Comparison of ENCODE assay signal across 9 cellular contexts in genomic region chr20:62339647-62340062, GRCh38. TPM values are rescaled to one million over a fixed set of nuclear protein-coding genes. Genes with fewer than 3 reads are reported as not detected.
DNase-seq lines count a peak whose midpoint lies in the region; ATAC-seq lines count a peak whose summit lies in the region.
"Had no signal": no experiment of that assay in that cellular context is flagged by ENCODE, and none has a peak within 500 bp of the region (broad histone marks: within the 10 kb centered on the region; RNA-seq: fewer than 3 reads in every experiment).

No MANE protein-coding gene starts in this region.

- 66% methylated on average over 14 of the region's 14 CpGs for WGBS in thymus

- no peaks in the 10 kb centered on the region for H3K9me3 ChIP-seq in thymus (ENCODE audit: control insufficient read depth)
- H3K9me3 ChIP-seq: tibial nerve had no signal

- peak overlapping the region; percentile 23 for H3K4me3 Mint-ChIP-seq in activated naive CD8-positive, alpha-beta T cell treated with anti-CD3 and anti-CD28 coated beads, Interleukin-2, amount 50 U/mL, for 24 hours
- no peak overlapping the region for H3K4me3 Mint-ChIP-seq in activated naive CD8-positive, alpha-beta T cell treated with anti-CD3 and anti-CD28 coated beads for 36 hours
- peak overlapping the region in 1 of 2 donors; percentile 7 for H3K4me3 Mint-ChIP-seq in effector memory CD8-positive, alpha-beta T cell

- no peak overlapping the region for H3K4me3 ChIP-seq in thymus (ENCODE audit: low read length)
- H3K4me3 ChIP-seq: tibial nerve had no signal

- no peaks in the 10 kb centered on the region for H3K9me3 Mint-ChIP-seq in activated naive CD8-positive, alpha-beta T cell treated with anti-CD3 and anti-CD28 coated beads, Interleukin-2, amount 50 U/mL, for 24 hours
- no peaks in the 10 kb centered on the region for H3K9me3 Mint-ChIP-seq in activated naive CD8-positive, alpha-beta T cell treated with anti-CD3 and anti-CD28 coated beads for 36 hours
- no peaks in the 10 kb centered on the region for H3K9me3 Mint-ChIP-seq in effector memory CD8-positive, alpha-beta T cell

- no peaks in the 10 kb centered on the region for H3K36me3 ChIP-seq in thymus (ENCODE audit: control insufficient read depth, insufficient read depth)

- no peak overlapping the region for H3K27ac Mint-ChIP-seq in activated naive CD8-positive, alpha-beta T cell treated with anti-CD3 and anti-CD28 coated beads, Interleukin-2, amount 50 U/mL, for 24 hours
- no peak overlapping the region for H3K27ac Mint-ChIP-seq in activated naive CD8-positive, alpha-beta T cell treated with anti-CD3 and anti-CD28 coated beads for 36 hours
- no peak overlapping the region for H3K27ac Mint-ChIP-seq in effector memory CD8-positive, alpha-beta T cell

- no peaks in the 10 kb centered on the region for H3K27me3 ChIP-seq in thymus (ENCODE audit: control insufficient read depth, insufficient read depth)
- H3K27me3 ChIP-seq: tibial nerve had no signal

- H3K4me1 ChIP-seq in thymus (ENCODE audit: control insufficient read depth, insufficient read depth, low read length), result no peaks in the 10 kb centered on the region
- H3K4me1 ChIP-seq: tibial nerve had no signal

- no peaks in the 10 kb centered on the region for H3K36me3 Mint-ChIP-seq in activated naive CD8-positive, alpha-beta T cell treated with anti-CD3 and anti-CD28 coated beads, Interleukin-2, amount 50 U/mL, for 24 hours (ENCODE audit: low read depth)
- no peaks in the 10 kb centered on the region for H3K36me3 Mint-ChIP-seq in activated naive CD8-positive, alpha-beta T cell treated with anti-CD3 and anti-CD28 coated beads for 36 hours
- H3K36me3 Mint-ChIP-seq in effector memory CD8-positive, alpha-beta T cell (ENCODE audit: insufficient read depth), result peaks cover 11% of the 10 kb centered on the region

- H3K4me1 Mint-ChIP-seq in activated naive CD8-positive, alpha-beta T cell treated with anti-CD3 and anti-CD28 coated beads, Interleukin-2, amount 50 U/mL, for 24 hours, result peaks cover 8% of the 10 kb centered on the region
- no peaks in the 10 kb centered on the region for H3K4me1 Mint-ChIP-seq in activated naive CD8-positive, alpha-beta T cell treated with anti-CD3 and anti-CD28 coated beads for 36 hours
- H3K4me1 Mint-ChIP-seq in effector memory CD8-positive, alpha-beta T cell (ENCODE audit: low read depth in 2 of 2), result peaks cover 0 to 10% of the 10 kb centered on the region in 2 donors

- DNase-seq in activated naive CD8-positive, alpha-beta T cell treated with anti-CD3 and anti-CD28 coated beads, Interleukin-2, amount 50 U/mL, for 24 hours, result no peak
- no peak for DNase-seq in activated naive CD8-positive, alpha-beta T cell treated with anti-CD3 and anti-CD28 coated beads for 36 hours
- DNase-seq in MV-4-11 (lab: John Stamatoyannopoulos, UW) (peak; percentile 82), NCI-H69 (lab: John Stamatoyannopoulos, UW) (no peak), NCI-H2029 treated with DMSO at 0.1 percent for 48 hours (lab: John Stamatoyannopoulos, UW) (no peak)
- DNase-seq in effector memory CD8-positive, alpha-beta T cell, result no peak

- H3K27ac ChIP-seq in thymus (ENCODE audit: low read depth), result peak overlapping the region; percentile 77

- ATAC-seq in activated naive CD8-positive, alpha-beta T cell treated with anti-CD3 and anti-CD28 coated beads, Interleukin-2, amount 50 U/mL, for 24 hours, result no peak
- ATAC-seq in HG02798 (IDR thresholded peaks at IDR 0.05; ENCODE audit: poor library complexity, unreplicated experiment), result peak; percentile 61
- ATAC-seq in effector memory CD8-positive, alpha-beta T cell (replicated peaks), result no peak

- peaks cover 7% of the 10 kb centered on the region for H3K27me3 Mint-ChIP-seq in activated naive CD8-positive, alpha-beta T cell treated with anti-CD3 and anti-CD28 coated beads, Interleukin-2, amount 50 U/mL, for 24 hours
- H3K27me3 Mint-ChIP-seq in activated naive CD8-positive, alpha-beta T cell treated with anti-CD3 and anti-CD28 coated beads for 36 hours, result peaks cover 12% of the 10 kb centered on the region
- peaks cover 13 to 27% of the 10 kb centered on the region in 2 donors for H3K27me3 Mint-ChIP-seq in effector memory CD8-positive, alpha-beta T cell

RNA-seq across cellular contexts. Expression of gene LAMA5, which starts 27.5 kb away (rescaled TPM):
- under 1 TPM; 0.38 to 0.91 TPM for total RNA-seq in activated naive CD8-positive, alpha-beta T cell treated with anti-CD3 and anti-CD28 coated beads for 36 hours
- 155 TPM for polyA plus RNA-seq in thymus

RNA-seq across cellular contexts. Expression of gene ADRM1, which starts 36.9 kb away (rescaled TPM):
- total RNA-seq in activated naive CD8-positive, alpha-beta T cell treated with anti-CD3 and anti-CD28 coated beads for 36 hours, result 100 to 1,000 TPM; 136 to 139 TPM
- polyA plus RNA-seq in thymus, result 71.5 TPM

RNA-seq across cellular contexts. Expression of gene RPS21, which starts 47.2 kb away (rescaled TPM):
- 1,000 to 10,000 TPM; 2,242 to 2,482 TPM for total RNA-seq in activated naive CD8-positive, alpha-beta T cell treated with anti-CD3 and anti-CD28 coated beads for 36 hours
- polyA plus RNA-seq in thymus, result 6,072 TPM
